In genomic region chr5:83370957-83371356, GRCh38 we compare ENCODE assay signal across 30 cellular contexts.
"Had no signal": no experiment of that assay in that cellular context is flagged by ENCODE, and none has a peak within 500 bp of the region (broad histone marks: within the 10 kb centered on the region; RNA-seq: fewer than 3 reads in every experiment).

No MANE protein-coding gene starts in this region.

- H3K36me3 ChIP-seq: esophagus squamous epithelium, heart right ventricle, left lung, neutrophil, pancreas, right lobe of liver, suprapubic skin, transverse colon, upper lobe of right lung, uterus had no signal

- H3K4me1 ChIP-seq: esophagus squamous epithelium, pancreas, right lobe of liver, suprapubic skin, transverse colon, upper lobe of right lung, uterus had no signal

- H3K27me3 ChIP-seq: esophagus squamous epithelium, heart right ventricle, left lung, pancreas, right lobe of liver, suprapubic skin, transverse colon, upper lobe of right lung, uterus had no signal

- H3K27ac Mint-ChIP-seq: effector memory CD8-positive, alpha-beta T cell; naive thymus-derived CD4-positive, alpha-beta T cell; nephron progenitor cell; stimulated activated naive CD8-positive, alpha-beta T cell treated with anti-CD3 and anti-CD28 coated beads, Interleukin-15, amount 100 ng/mL, for 72 hours had no signal

- H3K27me3 Mint-ChIP-seq: stimulated activated naive CD8-positive, alpha-beta T cell treated with anti-CD3 and anti-CD28 coated beads, Interleukin-15, amount 100 ng/mL, for 72 hours had no signal

- H3K4me1 Mint-ChIP-seq: naive thymus-derived CD4-positive, alpha-beta T cell; stimulated activated naive CD8-positive, alpha-beta T cell treated with anti-CD3 and anti-CD28 coated beads, Interleukin-15, amount 100 ng/mL, for 72 hours had no signal

- ATAC-seq: effector memory CD8-positive, alpha-beta T cell; heart right ventricle; left cardiac atrium; left lung; naive thymus-derived CD4-positive, alpha-beta T cell; pancreas; right lobe of liver; stimulated activated naive CD8-positive, alpha-beta T cell treated with anti-CD3 and anti-CD28 coated beads, Interleukin-15, amount 100 ng/mL, for 72 hours; upper lobe of right lung had no signal

- H3K4me3 Mint-ChIP-seq: effector memory CD8-positive, alpha-beta T cell; naive thymus-derived CD4-positive, alpha-beta T cell; nephron progenitor cell; stimulated activated naive CD8-positive, alpha-beta T cell treated with anti-CD3 and anti-CD28 coated beads, Interleukin-15, amount 100 ng/mL, for 72 hours had no signal

- H3K9me3 ChIP-seq: esophagus squamous epithelium, heart right ventricle, neutrophil, pancreas, right lobe of liver, suprapubic skin, transverse colon, upper lobe of right lung, uterus had no signal

- H3K4me3 ChIP-seq: coronary artery, esophagus squamous epithelium, heart right ventricle, left lung, pancreas, right lobe of liver, suprapubic skin, transverse colon, upper lobe of right lung, uterus had no signal

- H3K36me3 Mint-ChIP-seq: naive thymus-derived CD4-positive, alpha-beta T cell had no signal

- H3K27ac ChIP-seq: coronary artery, esophagus squamous epithelium, neutrophil, pancreas, right lobe of liver, suprapubic skin, transverse colon, upper lobe of right lung, uterus had no signal

- DNase-seq: dermis blood vessel endothelial cell; effector memory CD8-positive, alpha-beta T cell; erythroblast; esophagus squamous epithelium; foreskin melanocyte; glutamatergic neuron; heart right ventricle; hippocampal formation; left cardiac atrium; left lung; mesenchymal stem cell; midbrain; naive thymus-derived CD4-positive, alpha-beta T cell; nephron progenitor cell; pancreas; retina; right lobe of liver; small intestine; stimulated activated CD4-positive, alpha-beta T cell treated with anti-CD3 and anti-CD28 coated beads, Interleukin-12 subunit alpha, Interleukin-12 subunit beta, amount 100 ng/mL, for 4 hours; stimulated activated CD4-positive, alpha-beta T cell treated with anti-CD3 and anti-CD28 coated beads, Interleukin-1b, Interleukin-23, amount 100 ng/mL, for 48 hours; stimulated activated CD4-positive, alpha-beta T cell treated with anti-CD3 and anti-CD28 coated beads, Interleukin-4, amount 100 ng/mL, for 1 hour; stimulated activated CD8-positive, alpha-beta memory T cell treated with anti-CD3 and anti-CD28 coated beads, Interleukin-4, amount 100 ng/mL, for 48 hours; stimulated activated naive CD4-positive, alpha-beta T cell; stimulated activated naive CD8-positive, alpha-beta T cell treated with anti-CD3 and anti-CD28 coated beads, Interleukin-15, amount 100 ng/mL, for 72 hours; transverse colon; upper lobe of right lung; uterus had no signal
